ENCODE assay signal across 8 cellular contexts in the genomic region with DNA sequence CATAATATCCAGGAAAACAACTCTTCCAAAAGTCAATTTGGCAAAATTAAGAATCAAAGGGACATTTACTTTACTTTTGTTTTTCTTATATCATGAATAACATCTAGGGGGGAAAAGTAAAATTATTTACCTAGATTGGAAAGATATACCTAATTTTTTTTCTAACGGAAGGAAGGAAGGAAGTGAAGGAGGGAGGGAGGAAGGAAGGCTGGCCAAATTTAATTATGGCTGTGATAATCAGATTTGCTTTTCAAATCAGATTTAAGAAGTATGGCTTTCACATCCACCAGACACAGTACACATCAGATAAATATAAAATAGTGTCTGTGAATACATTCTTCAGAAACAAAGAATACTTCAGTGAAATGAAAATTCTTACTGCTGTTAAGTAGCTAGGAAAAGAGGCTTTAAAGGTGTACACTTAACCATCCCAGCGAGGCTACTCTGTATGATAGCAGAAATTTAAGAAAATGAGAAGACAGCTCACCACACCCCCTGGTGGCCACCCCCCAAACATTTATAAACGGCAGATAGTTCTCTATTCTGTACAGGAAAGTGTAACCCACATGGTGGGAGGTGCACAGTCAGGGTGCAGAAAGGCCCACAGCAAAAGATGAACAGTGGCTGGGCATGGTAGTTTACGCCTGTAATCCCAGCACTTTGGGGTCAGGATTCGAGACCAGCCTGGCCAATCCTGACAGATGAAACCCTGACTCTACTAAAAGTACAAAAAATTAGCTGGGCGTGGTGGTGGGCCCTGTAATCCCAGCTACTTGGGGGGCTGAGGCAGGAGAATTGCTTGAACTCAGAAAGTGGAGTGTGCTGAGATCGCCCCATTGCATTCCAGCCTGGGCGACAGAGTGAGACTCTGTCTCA.
A peak's percentile ranks its signal among the peaks of the same experiment; 100 is the strongest.
DNase-seq lines count a peak whose midpoint lies in the region; ATAC-seq and TF ChIP-seq lines count a peak whose summit lies in the region.

No MANE protein-coding gene starts in this region.

- H3K4me3 ChIP-seq in neutrophil (ENCODE audit: low read depth in 1 of 2, low read length in 1 of 2), result no peak overlapping the region
- H3K4me3 ChIP-seq in subcutaneous abdominal adipose tissue (ENCODE audit: low read depth in 1 of 5, low read length in 5 of 5), result no peak overlapping the region

- H3K27me3 ChIP-seq in neutrophil (no peaks in the 10 kb centered on the region), subcutaneous abdominal adipose tissue (ENCODE audit: control insufficient read depth in 5 of 5, insufficient read depth in 4 of 5, low read length in 5 of 5) (no peaks in the 10 kb centered on the region)

- no peak overlapping the region for H3K9ac ChIP-seq in subcutaneous abdominal adipose tissue (ENCODE audit: low read length in 5 of 5)

- DNase-seq in ELR (ENCODE audit: low read depth) (peak; percentile 66), HuH-7 (ENCODE audit: low spot score) (peak; percentile 74), RPMI7951 (ENCODE audit: low read depth) (peak; percentile 46), fibroblast of peridontal ligament (ENCODE audit: extremely low read depth) (peak; percentile 74)
- peak; percentile 87 to 88 for DNase-seq in activated T-cell treated with anti-CD3 and anti-CD28 coated beads, Interleukin-2, amount 50 U/mL, for 48 hours

- peak overlapping the region; percentile 40 for H3K27ac ChIP-seq in neutrophil
- peak overlapping the region; percentile 67 for H3K27ac ChIP-seq in subcutaneous abdominal adipose tissue (ENCODE audit: low read depth, low read length)

- H3K9me3 ChIP-seq in neutrophil, result no peaks in the 10 kb centered on the region
- no peaks in the 10 kb centered on the region for H3K9me3 ChIP-seq in subcutaneous abdominal adipose tissue (ENCODE audit: control insufficient read depth in 5 of 5, low read length in 5 of 5)

- H3K4me1 ChIP-seq in neutrophil (ENCODE audit: control insufficient read depth in 1 of 2, insufficient read depth in 1 of 2, low read depth in 1 of 2, low read length in 1 of 2), result peaks cover 6 to 8% of the 10 kb centered on the region in 2 experiments
- H3K4me1 ChIP-seq in subcutaneous abdominal adipose tissue (ENCODE audit: control insufficient read depth in 5 of 5, insufficient read depth in 5 of 5, low read length in 5 of 5), result peaks cover 0 to 16% (median 13%) of the 10 kb centered on the region in 5 donors

- ATAC-seq in GM18873 (IDR thresholded peaks at IDR 0.05; ENCODE audit: low FRiP score, unreplicated experiment), result no peak

- peak; percentile 81 for TF ChIP-seq CTCF in neutrophil (IDR thresholded peaks at IDR 0.05)

- H3K36me3 ChIP-seq in neutrophil (peaks cover 3% of the 10 kb centered on the region), subcutaneous abdominal adipose tissue (ENCODE audit: control insufficient read depth in 5 of 5, insufficient read depth in 5 of 5, low read length in 5 of 5) (no peaks in the 10 kb centered on the region)
